1 cellular context compared by ENCODE assay signal in genomic region chr3:181710581-181711255, GRCh38.
TF ChIP-seq lines count a peak whose summit lies in the region.

No MANE protein-coding gene starts in this region.

TF ChIP-seq in GM23338, 12 proteins besides CTCF, POLR2A, EP300 and RAD21 (continued from another document):
- TF ChIP-seq REST (IDR thresholded peaks at IDR 0.05; ENCODE audit: unreplicated experiment), result no peak
- no peak for TF ChIP-seq ZNF462 (CRISPR knock-in tag; IDR thresholded peaks at IDR 0.05)
- TF ChIP-seq EZH2phosphoT487 (IDR thresholded peaks at IDR 0.05; ENCODE audit: unreplicated experiment), result no peak
